ENCODE assay signal across 25 cellular contexts in the genomic region with DNA sequence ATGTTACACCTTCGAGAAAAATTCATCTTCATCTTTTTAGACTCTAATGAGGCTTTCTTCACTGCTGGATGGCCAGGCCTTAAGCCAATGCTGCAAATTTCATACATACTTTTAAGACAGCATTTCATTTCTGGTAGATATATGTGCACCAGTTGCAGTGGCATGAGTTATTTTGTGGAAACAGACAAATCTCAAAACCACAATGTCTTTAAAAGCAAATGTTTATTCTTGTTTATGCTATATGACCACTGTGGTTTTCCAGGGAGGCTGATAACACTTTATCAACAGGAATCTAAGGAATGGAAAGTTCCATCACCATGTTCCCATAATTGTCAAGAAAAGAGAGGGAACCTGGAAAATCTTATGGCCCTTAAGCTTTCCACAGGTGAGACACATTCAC. TPM values are rescaled to one million over a fixed set of nuclear protein-coding genes. Genes with fewer than 3 reads are reported as not detected.
"Had no signal": no experiment of that assay in that cellular context is flagged by ENCODE, and none has a peak within 500 bp of the region (broad histone marks: within the 10 kb centered on the region; RNA-seq: fewer than 3 reads in every experiment).

No MANE protein-coding gene starts in this region.

- FAIRE-seq: colon, keratinocyte had no signal

- H3K4me3 ChIP-seq: esophagus squamous epithelium, left lung, lower lobe of right lung, right atrium auricular region, sigmoid colon, skin epidermis, testis, tibial nerve, upper lobe of right lung, vagina had no signal

- H3K27ac ChIP-seq: esophagus squamous epithelium, foreskin keratinocyte, left lung, lower lobe of right lung, right atrium auricular region, sigmoid colon, skin epidermis, testis, tibial nerve, upper lobe of right lung, vagina had no signal

- H3K27ac Mint-ChIP-seq: dendritic cell treated with granulocyte-macrophage colony-stimulating factor and Interleukin-4, amounts not matched to agents 40 ng/mL and 50 ng/mL, for 4 days; immature natural killer cell; memory B cell; natural killer cell had no signal

- H3K27me3 Mint-ChIP-seq: dendritic cell treated with granulocyte-macrophage colony-stimulating factor and Interleukin-4, amounts not matched to agents 40 ng/mL and 50 ng/mL, for 4 days; memory B cell had no signal

- DNase-seq: esophagus squamous epithelium; foreskin keratinocyte; immature natural killer cell; left lung; lower lobe of right lung; natural killer cell; sigmoid colon; stimulated activated CD4-positive, alpha-beta T cell treated with anti-CD3 and anti-CD28 coated beads, Interleukin-12 subunit alpha, Interleukin-12 subunit beta, amount 100 ng/mL, for 4 hours; stimulated activated CD4-positive, alpha-beta T cell treated with anti-CD3 and anti-CD28 coated beads, Interleukin-2, amount 100 ng/mL, for 48 hours; stimulated activated naive CD8-positive, alpha-beta T cell treated with anti-CD3 and anti-CD28 coated beads, Interleukin-15, Interleukin-2, amounts not matched to agents 100 U/mL and 50 U/mL, for 24 hours; testis; upper lobe of right lung had no signal

- H3K4me3 Mint-ChIP-seq: dendritic cell treated with granulocyte-macrophage colony-stimulating factor and Interleukin-4, amounts not matched to agents 40 ng/mL and 50 ng/mL, for 4 days; immature natural killer cell; memory B cell; natural killer cell; neural crest cell had no signal

- H3K9me3 Mint-ChIP-seq: dendritic cell treated with granulocyte-macrophage colony-stimulating factor and Interleukin-4, amounts not matched to agents 40 ng/mL and 50 ng/mL, for 4 days; neural crest cell had no signal

- H3K36me3 ChIP-seq: esophagus squamous epithelium, left lung, lower lobe of right lung, right atrium auricular region, sigmoid colon, tibial nerve, upper lobe of right lung, vagina had no signal

- H3K9me3 ChIP-seq: esophagus squamous epithelium, left lung, lower lobe of right lung, right atrium auricular region, sigmoid colon, testis, tibial nerve, upper lobe of right lung, vagina had no signal

- H3K4me1 ChIP-seq: esophagus squamous epithelium, lower lobe of right lung, right atrium auricular region, sigmoid colon, testis, tibial nerve, upper lobe of right lung, vagina had no signal

- H3K27me3 ChIP-seq: esophagus squamous epithelium, foreskin keratinocyte, left lung, right atrium auricular region, sigmoid colon, testis, tibial nerve, upper lobe of right lung, vagina had no signal

- H3K36me3 Mint-ChIP-seq: immature natural killer cell, memory B cell had no signal

- ATAC-seq: foreskin keratinocyte; lower lobe of right lung; natural killer cell; stimulated activated naive CD8-positive, alpha-beta T cell treated with anti-CD3 and anti-CD28 coated beads, Interleukin-15, Interleukin-2, amounts not matched to agents 100 U/mL and 50 U/mL, for 24 hours; upper lobe of right lung had no signal

- H3K4me1 Mint-ChIP-seq: immature natural killer cell, memory B cell, natural killer cell, neural crest cell had no signal

RNA-seq across cellular contexts. Expression of a gene that starts 27.7 kb away (rescaled TPM):
- total RNA-seq: epithelial cell of proximal tubule, esophagus squamous epithelium, foreskin keratinocyte, left lung, lower lobe of right lung, myocyte, natural killer cell, osteocyte, posterior vena cava, right atrium auricular region, tibial nerve, upper lobe of right lung, vagina had no signal
- polyA plus RNA-seq: foreskin keratinocyte, immature natural killer cell, keratinocyte, sigmoid colon had no signal
